ENCODE assay signal across 1 cellular context in the genomic region with DNA sequence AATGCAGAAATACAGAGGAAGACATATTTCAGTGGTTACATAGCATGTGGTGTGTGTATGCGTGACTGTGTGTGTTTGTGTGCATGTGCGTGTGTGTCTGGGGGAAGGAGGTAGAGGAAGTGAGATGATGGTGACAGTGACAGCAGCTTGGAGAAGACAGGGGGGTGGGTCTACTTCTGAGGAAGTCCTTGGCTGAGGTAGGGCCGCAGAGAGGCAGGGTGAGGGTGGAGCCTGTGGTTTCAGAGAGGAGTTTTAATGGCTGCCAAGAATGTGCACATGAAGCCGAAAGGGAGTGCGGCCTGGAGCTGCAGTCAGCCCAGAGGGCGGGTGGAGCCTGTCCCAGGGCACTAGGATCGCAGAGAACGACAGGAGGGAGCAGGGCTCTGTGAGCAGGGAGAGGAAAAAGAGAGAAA.
TF ChIP-seq lines count a peak whose summit lies in the region.

No MANE protein-coding gene starts in this region.

TF ChIP-seq in HEK293, 187 proteins besides CTCF, POLR2A, EP300 and RAD21 (continued from another document and continues in another):
- TF ChIP-seq ZSCAN5A (tag by site-specific recombination; IDR thresholded peaks at IDR 0.05) = no peak
- no peak for TF ChIP-seq ZNF544 (tag by site-specific recombination; IDR thresholded peaks at IDR 0.05)
- TF ChIP-seq ZNF354C (tag by site-specific recombination; IDR thresholded peaks at IDR 0.05; ENCODE audit: borderline replicate concordance, low read depth) = no peak
- no peak for TF ChIP-seq ZNF211 (tag by site-specific recombination; IDR thresholded peaks at IDR 0.05; ENCODE audit: low read depth)
- TF ChIP-seq PATZ1 (tag by site-specific recombination; IDR thresholded peaks at IDR 0.05) = peak; percentile 55; the same call in 1 of the 2 replicates
- no peak for TF ChIP-seq ZBTB44 (tag by site-specific recombination; IDR thresholded peaks at IDR 0.05)
- TF ChIP-seq ZNF426 (tag by site-specific recombination; IDR thresholded peaks at IDR 0.05) = no peak
- TF ChIP-seq ZFP37 (tag by site-specific recombination; IDR thresholded peaks at IDR 0.05) = no peak
- TF ChIP-seq ZNF548 (tag by site-specific recombination; IDR thresholded peaks at IDR 0.05) = no peak
- TF ChIP-seq ZNF830 (tag by site-specific recombination; IDR thresholded peaks at IDR 0.05; ENCODE audit: low read depth) = no peak
- no peak for TF ChIP-seq ZNF138 (tag by site-specific recombination; IDR thresholded peaks at IDR 0.05; ENCODE audit: borderline replicate concordance)
- TF ChIP-seq ZNF530 (tag by site-specific recombination; IDR thresholded peaks at IDR 0.05; ENCODE audit: low read depth) = no peak
- TF ChIP-seq ZNF24 (tag by site-specific recombination; IDR thresholded peaks at IDR 0.05) = no peak
- TF ChIP-seq OSR2 (tag by site-specific recombination; IDR thresholded peaks at IDR 0.05) = peak; percentile 78
- TF ChIP-seq, protein P1, sequence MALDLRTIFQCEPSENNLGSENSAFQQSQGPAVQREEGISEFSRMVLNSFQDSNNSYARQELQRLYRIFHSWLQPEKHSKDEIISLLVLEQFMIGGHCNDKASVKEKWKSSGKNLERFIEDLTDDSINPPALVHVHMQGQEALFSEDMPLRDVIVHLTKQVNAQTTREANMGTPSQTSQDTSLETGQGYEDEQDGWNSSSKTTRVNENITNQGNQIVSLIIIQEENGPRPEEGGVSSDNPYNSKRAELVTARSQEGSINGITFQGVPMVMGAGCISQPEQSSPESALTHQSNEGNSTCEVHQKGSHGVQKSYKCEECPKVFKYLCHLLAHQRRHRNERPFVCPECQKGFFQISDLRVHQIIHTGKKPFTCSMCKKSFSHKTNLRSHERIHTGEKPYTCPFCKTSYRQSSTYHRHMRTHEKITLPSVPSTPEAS (tag by site-specific recombination; IDR thresholded peaks at IDR 0.05) = peak; percentile 62
- no peak for TF ChIP-seq ZNF146 (tag by site-specific recombination; IDR thresholded peaks at IDR 0.05)
- TF ChIP-seq MZF1 (tag by site-specific recombination; IDR thresholded peaks at IDR 0.05; ENCODE audit: borderline replicate concordance) = no peak
- no peak for TF ChIP-seq ZNF776 (tag by site-specific recombination; IDR thresholded peaks at IDR 0.05; ENCODE audit: borderline replicate concordance)
- TF ChIP-seq ZNF175 (tag by site-specific recombination; IDR thresholded peaks at IDR 0.05) = no peak
- peak; percentile 58 for TF ChIP-seq EGR2 (tag by site-specific recombination; IDR thresholded peaks at IDR 0.05; ENCODE audit: low read depth)
- no peak for TF ChIP-seq HOXA7 (CRISPR knock-in tag; IDR thresholded peaks at IDR 0.05; ENCODE audit: borderline replicate concordance)
- peak; percentile 67; the same call in 1 of the 2 replicates for TF ChIP-seq ZBTB48 (tag by site-specific recombination; IDR thresholded peaks at IDR 0.05)
- TF ChIP-seq, protein P2, sequence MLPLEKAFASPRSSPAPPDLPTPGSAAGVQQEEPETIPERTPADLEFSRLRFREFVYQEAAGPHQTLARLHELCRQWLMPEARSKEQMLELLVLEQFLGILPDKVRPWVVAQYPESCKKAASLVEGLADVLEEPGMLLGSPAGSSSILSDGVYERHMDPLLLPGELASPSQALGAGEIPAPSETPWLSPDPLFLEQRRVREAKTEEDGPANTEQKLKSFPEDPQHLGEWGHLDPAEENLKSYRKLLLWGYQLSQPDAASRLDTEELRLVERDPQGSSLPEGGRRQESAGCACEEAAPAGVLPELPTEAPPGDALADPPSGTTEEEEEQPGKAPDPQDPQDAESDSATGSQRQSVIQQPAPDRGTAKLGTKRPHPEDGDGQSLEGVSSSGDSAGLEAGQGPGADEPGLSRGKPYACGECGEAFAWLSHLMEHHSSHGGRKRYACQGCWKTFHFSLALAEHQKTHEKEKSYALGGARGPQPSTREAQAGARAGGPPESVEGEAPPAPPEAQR (tag by site-specific recombination; IDR thresholded peaks at IDR 0.05) = no peak
- TF ChIP-seq AEBP2 (tag by site-specific recombination; IDR thresholded peaks at IDR 0.05; ENCODE audit: borderline replicate concordance) = no peak
- TF ChIP-seq ZNF366 (tag by site-specific recombination; conservative IDR thresholded peaks at IDR 0.05) = peak; percentile 70
- TF ChIP-seq ZNF837 (tag by site-specific recombination; IDR thresholded peaks at IDR 0.05) = no peak
- TF ChIP-seq ZBTB1 (tag by site-specific recombination; IDR thresholded peaks at IDR 0.05) = no peak
- TF ChIP-seq ZNF214 (tag by site-specific recombination; IDR thresholded peaks at IDR 0.05; ENCODE audit: borderline replicate concordance) = no peak
- TF ChIP-seq ZNF561 (tag by site-specific recombination; IDR thresholded peaks at IDR 0.05; ENCODE audit: borderline replicate concordance) = no peak
- no peak for TF ChIP-seq RBAK (tag by site-specific recombination; IDR thresholded peaks at IDR 0.05)
- no peak for TF ChIP-seq ZNF610 (tag by site-specific recombination; IDR thresholded peaks at IDR 0.05; ENCODE audit: borderline replicate concordance)
- TF ChIP-seq, protein P3, sequence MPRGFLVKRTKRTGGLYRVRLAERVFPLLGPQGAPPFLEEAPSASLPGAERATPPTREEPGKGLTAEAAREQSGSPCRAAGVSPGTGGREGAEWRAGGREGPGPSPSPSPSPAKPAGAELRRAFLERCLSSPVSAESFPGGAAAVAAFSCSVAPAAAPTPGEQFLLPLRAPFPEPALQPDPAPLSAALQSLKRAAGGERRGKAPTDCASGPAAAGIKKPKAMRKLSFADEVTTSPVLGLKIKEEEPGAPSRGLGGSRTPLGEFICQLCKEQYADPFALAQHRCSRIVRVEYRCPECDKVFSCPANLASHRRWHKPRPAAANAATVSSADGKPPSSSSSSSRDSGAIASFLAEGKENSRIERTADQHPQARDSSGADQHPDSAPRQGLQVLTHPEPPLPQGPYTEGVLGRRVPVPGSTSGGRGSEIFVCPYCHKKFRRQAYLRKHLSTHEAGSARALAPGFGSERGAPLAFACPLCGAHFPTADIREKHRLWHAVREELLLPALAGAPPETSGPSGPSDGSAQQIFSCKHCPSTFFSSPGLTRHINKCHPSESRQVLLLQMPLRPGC (tag by site-specific recombination; IDR thresholded peaks at IDR 0.05) = no peak
- TF ChIP-seq, protein P4, sequence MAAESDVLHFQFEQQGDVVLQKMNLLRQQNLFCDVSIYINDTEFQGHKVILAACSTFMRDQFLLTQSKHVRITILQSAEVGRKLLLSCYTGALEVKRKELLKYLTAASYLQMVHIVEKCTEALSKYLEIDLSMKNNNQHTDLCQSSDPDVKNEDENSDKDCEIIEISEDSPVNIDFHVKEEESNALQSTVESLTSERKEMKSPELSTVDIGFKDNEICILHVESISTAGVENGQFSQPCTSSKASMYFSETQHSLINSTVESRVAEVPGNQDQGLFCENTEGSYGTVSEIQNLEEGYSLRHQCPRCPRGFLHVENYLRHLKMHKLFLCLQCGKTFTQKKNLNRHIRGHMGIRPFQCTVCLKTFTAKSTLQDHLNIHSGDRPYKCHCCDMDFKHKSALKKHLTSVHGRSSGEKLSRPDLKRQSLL (tag by site-specific recombination; IDR thresholded peaks at IDR 0.05) = no peak; the same call in 1 of the 2 replicates
- no peak for TF ChIP-seq ZBTB21 (tag by site-specific recombination; IDR thresholded peaks at IDR 0.05)
- TF ChIP-seq ZNF629 (tag by site-specific recombination; IDR thresholded peaks at IDR 0.05) = no peak
- no peak for TF ChIP-seq ZNF560 (tag by site-specific recombination; IDR thresholded peaks at IDR 0.05; ENCODE audit: borderline replicate concordance)
- TF ChIP-seq ZNF555 (tag by site-specific recombination; conservative IDR thresholded peaks at IDR 0.05) = no peak
- no peak for TF ChIP-seq ZNF701 (tag by site-specific recombination; IDR thresholded peaks at IDR 0.05)
- TF ChIP-seq GLI4 (tag by site-specific recombination; IDR thresholded peaks at IDR 0.05) = no peak
- TF ChIP-seq KLF16 (tag by site-specific recombination; IDR thresholded peaks at IDR 0.05) = no peak
- no peak for TF ChIP-seq ZNF132 (tag by site-specific recombination; IDR thresholded peaks at IDR 0.05; ENCODE audit: borderline replicate concordance)
- no peak for TF ChIP-seq ZNF248 (tag by site-specific recombination; IDR thresholded peaks at IDR 0.05)
- TF ChIP-seq ZNF2 (tag by site-specific recombination; IDR thresholded peaks at IDR 0.05) = no peak
- peak; percentile 49 for TF ChIP-seq ZNF335 (tag by site-specific recombination; conservative IDR thresholded peaks at IDR 0.05)
- TF ChIP-seq ZNF670 (tag by site-specific recombination; IDR thresholded peaks at IDR 0.05; ENCODE audit: low read depth) = no peak
- no peak for TF ChIP-seq ZNF843 (tag by site-specific recombination; IDR thresholded peaks at IDR 0.05)
- no peak for TF ChIP-seq SCRT1 (tag by site-specific recombination; IDR thresholded peaks at IDR 0.05; ENCODE audit: borderline replicate concordance)
- no peak for TF ChIP-seq ZNF510 (tag by site-specific recombination; IDR thresholded peaks at IDR 0.05; ENCODE audit: insufficient replicate concordance)
- TF ChIP-seq ZNF239 (tag by site-specific recombination; IDR thresholded peaks at IDR 0.05) = no peak
- TF ChIP-seq ZNF341 (tag by site-specific recombination; IDR thresholded peaks at IDR 0.05; ENCODE audit: low read depth) = peak; percentile 47; the same call in 1 of the 2 replicates
- TF ChIP-seq ZNF785 (tag by site-specific recombination; IDR thresholded peaks at IDR 0.05) = no peak
- no peak for TF ChIP-seq ZNF302 (tag by site-specific recombination; IDR thresholded peaks at IDR 0.05; ENCODE audit: low read depth)
- peak; percentile 62 for TF ChIP-seq ZFHX2 (tag by site-specific recombination; conservative IDR thresholded peaks at IDR 0.05)
- no peak for TF ChIP-seq ZNF514 (tag by site-specific recombination; IDR thresholded peaks at IDR 0.05)
- TF ChIP-seq, protein P5, sequence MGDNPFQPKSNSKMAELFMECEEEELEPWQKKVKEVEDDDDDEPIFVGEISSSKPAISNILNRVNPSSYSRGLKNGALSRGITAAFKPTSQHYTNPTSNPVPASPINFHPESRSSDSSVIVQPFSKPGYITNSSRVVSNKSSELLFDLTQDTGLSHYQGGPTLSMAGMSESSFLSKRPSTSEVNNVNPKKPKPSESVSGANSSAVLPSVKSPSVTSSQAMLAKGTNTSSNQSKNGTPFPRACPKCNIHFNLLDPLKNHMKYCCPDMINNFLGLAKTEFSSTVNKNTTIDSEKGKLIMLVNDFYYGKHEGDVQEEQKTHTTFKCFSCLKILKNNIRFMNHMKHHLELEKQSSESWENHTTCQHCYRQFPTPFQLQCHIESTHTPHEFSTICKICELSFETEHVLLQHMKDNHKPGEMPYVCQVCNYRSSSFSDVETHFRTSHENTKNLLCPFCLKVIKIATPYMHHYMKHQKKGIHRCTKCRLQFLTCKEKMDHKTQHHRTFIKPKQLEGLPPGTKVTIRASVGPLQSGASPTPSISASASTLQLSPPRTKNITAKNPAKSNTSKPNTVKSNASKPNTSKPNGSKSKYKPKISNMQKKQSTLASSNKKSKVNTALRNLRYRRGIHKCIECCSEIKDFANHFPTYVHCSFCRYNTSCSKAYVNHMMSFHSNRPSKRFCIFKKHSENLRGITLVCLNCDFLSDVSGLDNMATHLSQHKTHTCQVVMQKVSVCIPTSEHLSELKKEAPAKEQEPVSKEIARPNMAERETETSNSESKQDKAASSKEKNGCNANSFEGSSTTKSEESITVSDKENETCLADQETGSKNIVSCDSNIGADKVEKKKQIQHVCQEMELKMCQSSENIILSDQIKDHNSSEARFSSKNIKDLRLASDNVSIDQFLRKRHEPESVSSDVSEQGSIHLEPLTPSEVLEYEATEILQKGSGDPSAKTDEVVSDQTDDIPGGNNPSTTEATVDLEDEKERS (tag by site-specific recombination; IDR thresholded peaks at IDR 0.05) = no peak
